In genomic region chr2:170227467-170228075, GRCh38 we compare ENCODE assay signal across 13 cellular contexts. TPM values are rescaled to one million over a fixed set of nuclear protein-coding genes. Genes with fewer than 3 reads are reported as not detected.
DNase-seq lines count a peak whose midpoint lies in the region; ATAC-seq, FAIRE-seq and TF ChIP-seq lines count a peak whose summit lies in the region.
"Had no signal": no experiment of that assay in that cellular context is flagged by ENCODE, and none has a peak within 500 bp of the region (broad histone marks: within the 10 kb centered on the region; RNA-seq: fewer than 3 reads in every experiment).

No MANE protein-coding gene starts in this region.

- H3K4me3 ChIP-seq in GM12878 (no peak overlapping the region), Peyer's patch (no peak overlapping the region), SK-N-SH (ENCODE audit: low read depth in 2 of 2, low read length in 1 of 2) (no peak overlapping the region)
- H3K4me3 ChIP-seq: BLaER1 treated with 17β-estradiol and CSF1 and Interleukin-3, amounts not matched to agents 10 nM and 100 nM; colonic mucosa had no signal

- DNase-seq in GM12878 (ENCODE audit: low read depth, low spot score) (peak; percentile 79), DMS153 (lab: John Stamatoyannopoulos, UW) (no peak), Peyer's patch (no peak), NCI-H2029 treated with DMSO at 0.1 percent for 48 hours (lab: John Stamatoyannopoulos, UW) (no peak), SK-N-SH (no peak)
- DNase-seq: activated CD8-positive, alpha-beta T cell treated with anti-CD3 and anti-CD28 coated beads for 36 hours; colonic mucosa; NCI-H2029 had no signal

- POLR2A ChIA-PET in GM12878 (lab: Charles Lee) (interaction anchor here (1.3 to 1.6 kb wide), 4 partner anchors 13 to 71 kb away, joined by 3 to 6 read pairs (median 4); no protein-coding TSS in a partner anchor), SK-N-SH (lab: Yijun Ruan, JAX) (interaction anchor here (0.7 kb wide), 1 partner anchor 297 kb away, joined by 3 read pairs; no protein-coding TSS in a partner anchor)

- H3K79me2 ChIP-seq in GM12878 (ENCODE audit: control insufficient read depth, insufficient read depth, low read length) (no peaks in the 10 kb centered on the region), SK-N-SH (ENCODE audit: insufficient read depth) (no peaks in the 10 kb centered on the region)

- H3K27ac ChIP-seq in GM12878 (ENCODE audit: control insufficient read depth, insufficient read depth) (peak overlapping the region; percentile 52), Peyer's patch (no peak overlapping the region), SK-N-SH (ENCODE audit: low read depth in 2 of 2, low read length in 1 of 2) (no peak overlapping the region)
- H3K27ac ChIP-seq: BLaER1 treated with 17β-estradiol and CSF1 and Interleukin-3, amounts not matched to agents 10 nM and 100 nM; colonic mucosa had no signal

- FAIRE-seq in GM12878 (lab: Jason Lieb, UNC) = peak; percentile 66

- TF ChIP-seq RAD21 in GM12878 (IDR thresholded peaks at IDR 0.05; ENCODE audit: insufficient read depth, low read depth, low read length) (no peak), SK-N-SH (IDR thresholded peaks at IDR 0.05; ENCODE audit: low read length) (no peak)

- H3K9ac ChIP-seq in GM12878 (ENCODE audit: control insufficient read depth, insufficient read depth, low read length) (no peak overlapping the region), SK-N-SH (no peak overlapping the region)
- H3K9ac ChIP-seq: BLaER1 treated with 17β-estradiol and CSF1 and Interleukin-3, amounts not matched to agents 10 nM and 100 nM had no signal

- H4K20me1 ChIP-seq in GM12878 (ENCODE audit: control insufficient read depth, insufficient read depth) (no peaks in the 10 kb centered on the region), SK-N-SH (ENCODE audit: insufficient read depth) (no peaks in the 10 kb centered on the region)
- H4K20me1 ChIP-seq: BLaER1 treated with 17β-estradiol and CSF1 and Interleukin-3, amounts not matched to agents 10 nM and 100 nM had no signal

- intact Hi-C loops in GM12878 (cut with micrococcal nuclease; ENCODE audit: unreplicated experiment) = loop anchor here (5.0 to 10.0 kb wide), 2 partner anchors 70 to 403 kb away; partner anchors contain the start of genes METTL5 and UBR3

- no TSS peak for BruUV-seq in GM12878 (replicated peaks; lab: Mats Ljungman, UMichigan)

- SMC1A ChIA-PET in GM12878 (lab: Charles Lee; ENCODE audit: uncharacterized antibody, unreplicated experiment) = interaction anchor here (0.8 to 4.3 kb wide), 11 partner anchors 9 to 114 kb away, joined by 3 to 40 read pairs (median 4); no protein-coding TSS in a partner anchor

- TF ChIP-seq EP300 in GM12878 (IDR thresholded peaks at IDR 0.05; ENCODE audit: borderline replicate concordance in 1 of 2, control insufficient read depth in 1 of 2, low read depth in 2 of 2, low read length in 2 of 2) = 0 out of 4 replicates have a peak, but pooled peaks of 1 of the 2 experiments have one; percentile 46
- TF ChIP-seq EP300 in SK-N-SH (IDR thresholded peaks at IDR 0.05; ENCODE audit: borderline replicate concordance in 1 of 2, low read depth in 1 of 2, low read length in 1 of 2) = no peak

- H3K9me3 ChIP-seq in GM12878 (replicated peaks; ENCODE audit: control insufficient read depth, insufficient read depth, low read length) (no peaks in the 10 kb centered on the region), Peyer's patch (no peaks in the 10 kb centered on the region), SK-N-SH (no peaks in the 10 kb centered on the region)
- H3K9me3 ChIP-seq: BLaER1 treated with 17β-estradiol and CSF1 and Interleukin-3, amounts not matched to agents 10 nM and 100 nM; colonic mucosa had no signal

- TF ChIP-seq CTCF in GM12878 (IDR thresholded peaks at IDR 0.05 in 2 of 3, conservative IDR thresholded peaks at IDR 0.05 in 1 of 3; ENCODE audit: control insufficient read depth in 2 of 3, extremely low read depth in 1 of 3, insufficient read depth in 1 of 3, low read depth in 3 of 3, low read length in 3 of 3) = no peak
- no peak for TF ChIP-seq CTCF in Peyer's patch (IDR thresholded peaks at IDR 0.05)
- TF ChIP-seq CTCF in SK-N-SH (IDR thresholded peaks at IDR 0.05) = no peak

- H2AFZ ChIP-seq in GM12878 (ENCODE audit: control insufficient read depth, low read depth, low read length) = no peak overlapping the region
- no peak overlapping the region for H2AFZ ChIP-seq in SK-N-SH (ENCODE audit: low read depth)

- TF ChIP-seq POLR2A in GM12878 (IDR thresholded peaks at IDR 0.05; ENCODE audit: low read depth, low read length) (no peak), Peyer's patch (IDR thresholded peaks at IDR 0.05) (no peak)

- H3K4me2 ChIP-seq in GM12878 (ENCODE audit: control insufficient read depth, insufficient read depth) (peak overlapping the region; percentile 33), SK-N-SH (no peak overlapping the region)

- no peaks in the 10 kb centered on the region for H3K27me3 ChIP-seq in GM12878 (replicated peaks in 1 of 2; ENCODE audit: control insufficient read depth in 2 of 2, insufficient read depth in 2 of 2, low read length in 1 of 2)
- H3K27me3 ChIP-seq in Peyer's patch = no peaks in the 10 kb centered on the region
- no peaks in the 10 kb centered on the region for H3K27me3 ChIP-seq in SK-N-SH (ENCODE audit: insufficient read depth)
- H3K27me3 ChIP-seq: BLaER1 treated with 17β-estradiol and CSF1 and Interleukin-3, amounts not matched to agents 10 nM and 100 nM; colonic mucosa had no signal

- in situ Hi-C loops in GM12878 (cut with MboI) = no loop called here

- CTCF ChIA-PET in GM12878 (lab: Yijun Ruan, JAX) (interaction anchor here (0.8 to 1.4 kb wide), 7 partner anchors 10 to 299 kb away, joined by 3 to 6 read pairs (median 4); no protein-coding TSS in a partner anchor), SK-N-SH (lab: Yijun Ruan, JAX) (interaction anchor here (1.2 to 1.3 kb wide), 2 partner anchors 8 to 589 kb away, joined by 3 to 6 read pairs; partner anchors contain the start of gene GAD1)

- H3F3A ChIP-seq in SK-N-SH (replicated peaks; ENCODE audit: insufficient read depth) = no peaks in the 10 kb centered on the region

- ATAC-seq in GM18907 (IDR thresholded peaks at IDR 0.05; ENCODE audit: unreplicated experiment) (peak; percentile 74), GM21529 (IDR thresholded peaks at IDR 0.05; ENCODE audit: unreplicated experiment) (peak; percentile 90), HG03066 (IDR thresholded peaks at IDR 0.05; ENCODE audit: low read depth, unreplicated experiment) (peak; percentile 84), GM12878 (peak; percentile 91)
- ATAC-seq: activated CD8-positive, alpha-beta T cell treated with anti-CD3 and anti-CD28 coated beads for 36 hours had no signal

- RAD21 ChIA-PET in GM12878 (lab: Charles Lee; ENCODE audit: unreplicated experiment) = interaction anchor here (0.7 to 2.7 kb wide), 11 partner anchors 9 to 584 kb away, joined by 3 to 12 read pairs (median 5); partner anchors contain the start of gene MYO3B

- H3K36me3 ChIP-seq in GM12878 (ENCODE audit: control insufficient read depth in 2 of 2, insufficient read depth in 2 of 2, low read length in 1 of 2) (no peaks in the 10 kb centered on the region), Peyer's patch (no peaks in the 10 kb centered on the region), SK-N-SH (replicated peaks in 1 of 2; ENCODE audit: control insufficient read depth in 1 of 2, insufficient read depth in 2 of 2, low read length in 1 of 2) (no peaks in the 10 kb centered on the region)
- H3K36me3 ChIP-seq: BLaER1 treated with 17β-estradiol and CSF1 and Interleukin-3, amounts not matched to agents 10 nM and 100 nM; colonic mucosa had no signal

- peaks cover 19% of the 10 kb centered on the region for H3K4me1 ChIP-seq in GM12878 (ENCODE audit: control insufficient read depth, insufficient read depth, low read length)
- no peaks in the 10 kb centered on the region for H3K4me1 ChIP-seq in Peyer's patch
- H3K4me1 ChIP-seq in SK-N-SH (ENCODE audit: control insufficient read depth in 1 of 2, insufficient read depth in 2 of 2, low read depth in 1 of 2, low read length in 1 of 2) = peaks cover 0 to 11% of the 10 kb centered on the region in 2 experiments; a peak in 3 of 4 replicates
- H3K4me1 ChIP-seq: colonic mucosa had no signal

- no peaks in the 10 kb centered on the region for H3K9me2 ChIP-seq in SK-N-SH

- WGBS in GM12878 (ENCODE audit: insufficient coverage, insufficient replicate concordance, low lambda C conversion rate, missing lambda C conversion rate) = 31% methylated on average over 5 of the region's 5 CpGs
- 95% methylated on average over 5 of the region's 5 CpGs for WGBS in SK-N-SH (ENCODE audit: low lambda C conversion rate)

TF ChIP-seq in GM12878, 131 proteins besides CTCF, POLR2A, EP300 and RAD21 (continues in another document):
- TF ChIP-seq ATF7 (IDR thresholded peaks at IDR 0.05; ENCODE audit: low read depth) (peak; percentile 33; the same call in 1 of the 2 replicates), MEF2B (IDR thresholded peaks at IDR 0.05; ENCODE audit: partially characterized antibody, poor library complexity, severe bottlenecking) (peak; percentile 6), BCL11A (IDR thresholded peaks at IDR 0.05; ENCODE audit: low read depth, low read length) (0 out of 2 replicates have a peak, but pooled peaks have one; percentile 26)

TF ChIP-seq in SK-N-SH, 30 proteins besides CTCF, POLR2A, EP300 and RAD21 (continues in another document):
- no peak for TF ChIP-seq JUND (IDR thresholded peaks at IDR 0.05)

RNA-seq across cellular contexts. Expression of gene MYO3B, which starts 49.6 kb away (rescaled TPM):
- 98.1 and 104 TPM in 2 replicates for total RNA-seq in GM12878 (2013; cell fraction: nucleolus; rRNA removed)
- total RNA-seq in GM12878 (2014; rRNA removed) (2.9 and 3.9 TPM in 2 replicates), GM12878 (2014; rRNA removed; fragmentation: Illumina TruSeq; extraction: Trizol) (2.8 and 2.9 TPM in 2 replicates), GM12878 (2021) (2.3 and 2.6 TPM in 2 replicates), Peyer's patch (not detected)
- 1.3 TPM for polyA plus RNA-seq in GM12878 (2011; ENCODE audit: low read depth)
- polyA plus RNA-seq in GM12878 (2011; rRNA removed) (7.1 and 8.3 TPM in 2 replicates), GM12878 (2014; fragmentation: Illumina TruSeq; extraction: Trizol) (2.1 and 2.4 TPM in 2 replicates), GM12878 (2014; fragmentation: Nextera tagmentation; extraction: Ambion mirVana) (1 to 10 TPM; 1.1 to 1.2 TPM), GM12878 (2014; rRNA removed) (1.3 TPM in 2 replicates), GM12878 (2016; fragmentation: Nextera tagmentation; extraction: Ambion mirVana) (1 to 10 TPM; 1.6 to 2.2 TPM), SK-N-SH (2012; rRNA removed) (not detected in 2 replicates)
- 4.8 and 5.4 TPM in 2 replicates for polyA plus RNA-seq in GM12878 (2011; cell fraction: cytosol; rRNA removed)
- 6.1 and 6.6 TPM in 2 replicates for polyA plus RNA-seq in GM12878 (2011; cell fraction: nucleus; rRNA removed)
- polyA plus RNA-seq in GM12878 (2012) = 1.7 and 2.3 TPM in 2 replicates
- 24.1 and 26.5 TPM in 2 replicates for polyA minus RNA-seq in GM12878 (2011; rRNA and poly(A)+ RNA removed)
- polyA minus RNA-seq in GM12878 (2011; cell fraction: cytosol; rRNA and poly(A)+ RNA removed) = 2.4 and 4.1 TPM in 2 replicates
- polyA minus RNA-seq in GM12878 (2011; cell fraction: nucleus; rRNA and poly(A)+ RNA removed) = 30.9 and 46.5 TPM in 2 replicates
- under 0.01 TPM in 1 of 2 replicates, not detected in the other for polyA plus RNA-seq in SK-N-SH (2012; cell fraction: cytosol; rRNA removed)
- polyA plus RNA-seq in SK-N-SH (2012; cell fraction: nucleus; rRNA removed) = not detected in 2 replicates
- total RNA-seq: progenitor cell of endocrine pancreas had no signal
